Comparison of ENCODE assay signal across 8 cellular contexts in the genomic region with DNA sequence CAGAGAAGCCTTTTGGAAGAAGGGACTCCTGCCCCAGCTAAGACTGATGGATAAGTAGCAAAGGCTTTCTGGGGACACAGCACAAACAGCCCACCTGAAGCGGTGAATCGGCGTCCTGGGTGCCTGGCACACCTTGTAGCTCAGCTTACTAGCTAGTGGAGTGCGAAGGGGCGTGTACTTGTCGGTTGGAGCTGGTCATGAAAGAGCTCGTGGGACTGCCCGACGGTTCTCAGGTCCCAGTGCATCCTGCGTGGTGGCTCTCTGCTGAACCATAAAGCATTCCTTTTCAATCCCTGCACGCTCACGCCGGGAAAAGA. TPM values are rescaled to one million over a fixed set of nuclear protein-coding genes. Genes with fewer than 3 reads are reported as not detected.
A peak's percentile ranks its signal among the peaks of the same experiment; 100 is the strongest.
DNase-seq lines count a peak whose midpoint lies in the region; ATAC-seq, FAIRE-seq and TF ChIP-seq lines count a peak whose summit lies in the region.

No MANE protein-coding gene starts in this region.

- H3K9me3 ChIP-seq in HUES64 (ENCODE audit: insufficient read depth, low read depth, low read length), result no peaks in the 10 kb centered on the region
- no peaks in the 10 kb centered on the region for H3K9me3 ChIP-seq in astrocyte (ENCODE audit: insufficient read depth, low read depth, low read length)
- no peaks in the 10 kb centered on the region for H3K9me3 ChIP-seq in upper lobe of left lung

- H3K27me3 Mint-ChIP-seq in astrocyte (ENCODE audit: low read depth, unreplicated experiment), result no peaks in the 10 kb centered on the region

- peak overlapping the region; percentile 46 for H3K9ac ChIP-seq in HUES64 (ENCODE audit: low read depth, low read length)
- H3K9ac ChIP-seq in astrocyte (ENCODE audit: low read length), result peak overlapping the region; percentile 93

- TF ChIP-seq EP300 in upper lobe of left lung (IDR thresholded peaks at IDR 0.05), result no peak

- peaks cover 18% of the 10 kb centered on the region for H3K4me1 ChIP-seq in HUES64 (ENCODE audit: insufficient read depth, low read length)
- H3K4me1 ChIP-seq in astrocyte (ENCODE audit: insufficient read depth, low read length), result peaks cover 25% of the 10 kb centered on the region
- H3K4me1 ChIP-seq in upper lobe of left lung, result peaks cover 20 to 45% (median 41%) of the 10 kb centered on the region in 4 donors

- 2% methylated on average over 13 of the region's 13 CpGs for WGBS in HUES64
- 0% methylated on average over 4 to 7 of the region's 13 CpGs for WGBS in lower leg skin, 2 donors
- WGBS in upper lobe of left lung, 2 donors, result 1% methylated on average over 13 of the region's 13 CpGs; no CpG with 5 or more reads in 1 of the 2 donors

- H3K4me1 Mint-ChIP-seq in astrocyte (ENCODE audit: low read depth, unreplicated experiment), result peaks cover 5% of the 10 kb centered on the region

- H3K27ac ChIP-seq in HUES64 (ENCODE audit: low read depth, low read length) (no peak overlapping the region), astrocyte (ENCODE audit: low read depth, low read length) (peak overlapping the region; percentile 66), upper lobe of left lung (peak overlapping the region; percentile 88 to 99 (median 94))

- peak overlapping the region; percentile 98 for H2AFZ ChIP-seq in astrocyte (ENCODE audit: low read depth, low read length)

- H3K27me3 ChIP-seq in HUES64 (ENCODE audit: insufficient read depth, low read length) (peaks cover 6% of the 10 kb centered on the region), astrocyte (ENCODE audit: insufficient read depth, low read length) (no peaks in the 10 kb centered on the region), upper lobe of left lung (no peaks in the 10 kb centered on the region)

- no peak for TF ChIP-seq POLR2A in lower leg skin (IDR thresholded peaks at IDR 0.05)
- TF ChIP-seq POLR2A in upper lobe of left lung (IDR thresholded peaks at IDR 0.05), result peak in 1 of 4 donors; percentile 11

- H3K79me2 ChIP-seq in astrocyte (ENCODE audit: insufficient read depth, low read length), result peaks cover 39% of the 10 kb centered on the region

- no peak for FAIRE-seq in astrocyte (lab: Jason Lieb, UNC)

- H4K20me1 ChIP-seq in astrocyte (ENCODE audit: insufficient read depth, low read length), result peaks cover 19% of the 10 kb centered on the region

- H3K4me2 ChIP-seq in astrocyte (ENCODE audit: low read length), result peak overlapping the region; percentile 96

- H3K27ac Mint-ChIP-seq in astrocyte (ENCODE audit: unreplicated experiment), result peak overlapping the region; percentile 81

- ATAC-seq in GM21526 (IDR thresholded peaks at IDR 0.05; ENCODE audit: low FRiP score, unreplicated experiment) (peak; percentile 14), upper lobe of left lung (ENCODE audit: low FRiP score in 2 of 2) (peak; percentile 54 to 79)

- DNase-seq in astrocyte (ENCODE audit: low read depth) (no peak), lower leg skin (ENCODE audit: low spot score in 2 of 2) (no peak), upper lobe of left lung (peak in 1 of 2 donors; percentile 88), COLO829 (ENCODE audit: low spot score) (no peak)
- DNase-seq in stimulated activated CD4-positive, alpha-beta T cell treated with anti-CD3 and anti-CD28 coated beads, Interleukin-12 subunit alpha, Interleukin-12 subunit beta, amount 100 ng/mL, for 4 hours, result no peak

- intact Hi-C loops in lower leg skin (cut with DNase I; ENCODE audit: low total_unique reads), result no loop called here

- no peaks in the 10 kb centered on the region for H3K36me3 ChIP-seq in HUES64 (ENCODE audit: insufficient read depth, low read length)
- H3K36me3 ChIP-seq in astrocyte (ENCODE audit: insufficient read depth, low read length), result no peaks in the 10 kb centered on the region
- no peaks in the 10 kb centered on the region for H3K36me3 ChIP-seq in upper lobe of left lung

- H3K9me3 Mint-ChIP-seq in astrocyte (ENCODE audit: unreplicated experiment), result no peaks in the 10 kb centered on the region

- TF ChIP-seq CTCF in GM12875 (IDR thresholded peaks at IDR 0.05; ENCODE audit: borderline replicate concordance, insufficient read depth, low read depth, low read length) (no peak), astrocyte (IDR thresholded peaks at IDR 0.05; ENCODE audit: insufficient read depth, low read depth, low read length) (no peak), lower leg skin (IDR thresholded peaks at IDR 0.05) (no peak), upper lobe of left lung (IDR thresholded peaks at IDR 0.05) (no peak)

- H3K36me3 Mint-ChIP-seq in astrocyte (ENCODE audit: low read depth, unreplicated experiment), result no peaks in the 10 kb centered on the region

- H3K4me3 ChIP-seq in GM12875 (ENCODE audit: low read depth, low read length), result peak overlapping the region; percentile 94
- H3K4me3 ChIP-seq in HUES64 (ENCODE audit: low read length), result peak overlapping the region; percentile 81
- H3K4me3 ChIP-seq in astrocyte (ENCODE audit: insufficient read depth, low read depth, low read length), result peak overlapping the region; percentile 68
- H3K4me3 ChIP-seq in lower leg skin (ENCODE audit: low read depth, poor library complexity, severe bottlenecking), result peak overlapping the region; percentile 76
- peak overlapping the region; percentile 50 to 99 (median 76) for H3K4me3 ChIP-seq in upper lobe of left lung

- peak overlapping the region; percentile 88 for H3K4me3 Mint-ChIP-seq in astrocyte (ENCODE audit: unreplicated experiment)

RNA-seq across cellular contexts. Expression of a gene that starts 0.7 kb away (rescaled TPM):
- polyA plus RNA-seq in HUES64 (2013, experiment 1 of 2), result 6.7 TPM
- polyA plus RNA-seq in HUES64 (2013, experiment 2 of 2), result 10.2 TPM
- total RNA-seq in astrocyte (14.5 and 15.3 TPM in 2 replicates), lower leg skin (10 to 100 TPM; 14.6 to 28.0 (median 20.7) TPM), upper lobe of left lung (10 to 100 TPM; 23.3 to 72.3 (median 28.5) TPM)

RNA-seq across cellular contexts. Expression of a gene that starts 45.7 kb away (rescaled TPM):
- 2.1 TPM for polyA plus RNA-seq in HUES64 (2013, experiment 1 of 2)
- polyA plus RNA-seq in HUES64 (2013, experiment 2 of 2), result 3.2 TPM
- total RNA-seq in astrocyte (0.73 and 1.6 TPM in 2 replicates), lower leg skin (100 to 1,000 TPM; 160 to 545 (median 289) TPM), upper lobe of left lung (10 to 100 TPM in 3 of 6 donors, 1 to 10 TPM in 3; 2.1 to 17.3 (median 10.4) TPM)

Comparison
In these comparisons a context has a peak if more than half of its experiments do, and no peak if none do; other contexts are left out.
1. RNA of a gene that starts 45.7 kb away (total RNA-seq): 160 to 545 TPM in lower leg skin; 2.1 to 17.3 TPM in upper lobe of left lung and 0.73 to 1.6 TPM in astrocyte; every median in the first group is over 4 times any median in the second.
2. Peak in every context shown above with its lines, with median percentiles within 50 percentile points of each other: H3K4me3 ChIP-seq.